Comparison of ENCODE assay signal across 24 cellular contexts in genomic region chr18:45336431-45336830, GRCh38.
"Had no signal": no experiment of that assay in that cellular context is flagged by ENCODE, and none has a peak within 500 bp of the region (broad histone marks: within the 10 kb centered on the region; RNA-seq: fewer than 3 reads in every experiment).

No MANE protein-coding gene starts in this region.

- DNase-seq: colonic mucosa; effector CD8-positive, alpha-beta T cell; foreskin fibroblast; heart left ventricle; left cardiac atrium; left lung; naive thymus-derived CD8-positive, alpha-beta T cell; occipital lobe; pancreas; right lobe of liver; small intestine; stimulated activated CD4-positive, alpha-beta T cell treated with anti-CD3 and anti-CD28 coated beads, Interleukin-12 subunit alpha, Interleukin-12 subunit beta, amount 100 ng/mL, for 4 hours; stimulated activated CD4-positive, alpha-beta T cell treated with anti-CD3 and anti-CD28 coated beads, Interleukin-2, amount 100 ng/mL, for 24 hours; stimulated activated CD4-positive, alpha-beta T cell treated with anti-CD3 and anti-CD28 coated beads, Interleukin-4, amount 100 ng/mL, for 24 hours; stimulated activated naive CD4-positive, alpha-beta T cell treated with Interleukin-2 at 50 U/mL for 16 hours; stomach; tibial artery had no signal

- H3K36me3 Mint-ChIP-seq: naive thymus-derived CD8-positive, alpha-beta T cell; stimulated activated effector memory CD8-positive, alpha-beta T cell treated with anti-CD3 and anti-CD28 coated beads, Interleukin-12 subunit alpha, Interleukin-12 subunit beta, amount 100 ng/mL, for 72 hours; type B pancreatic cell had no signal

- FAIRE-seq: endothelial cell of umbilical vein, pancreas, small intestine had no signal

- H3K27me3 ChIP-seq: colonic mucosa, gastroesophageal sphincter, hepatocyte, left lung, pancreas, right lobe of liver, stomach, tibial artery had no signal

- H3K4me3 Mint-ChIP-seq: central memory CD8-positive, alpha-beta T cell; dendritic cell treated with granulocyte-macrophage colony-stimulating factor and Interleukin-4, amounts not matched to agents 40 ng/mL and 50 ng/mL, for 4 days; naive thymus-derived CD8-positive, alpha-beta T cell; stimulated activated effector memory CD8-positive, alpha-beta T cell treated with anti-CD3 and anti-CD28 coated beads, Interleukin-12 subunit alpha, Interleukin-12 subunit beta, amount 100 ng/mL, for 72 hours; type B pancreatic cell had no signal

- H3K4me1 Mint-ChIP-seq: central memory CD8-positive, alpha-beta T cell; naive thymus-derived CD8-positive, alpha-beta T cell; stimulated activated effector memory CD8-positive, alpha-beta T cell treated with anti-CD3 and anti-CD28 coated beads, Interleukin-12 subunit alpha, Interleukin-12 subunit beta, amount 100 ng/mL, for 72 hours had no signal

- H3K27ac Mint-ChIP-seq: dendritic cell treated with granulocyte-macrophage colony-stimulating factor and Interleukin-4, amounts not matched to agents 40 ng/mL and 50 ng/mL, for 4 days; naive thymus-derived CD8-positive, alpha-beta T cell; stimulated activated effector memory CD8-positive, alpha-beta T cell treated with anti-CD3 and anti-CD28 coated beads, Interleukin-12 subunit alpha, Interleukin-12 subunit beta, amount 100 ng/mL, for 72 hours; type B pancreatic cell had no signal

- H3K79me2 ChIP-seq: hepatocyte had no signal

- H3K4me1 ChIP-seq: colonic mucosa, heart left ventricle, left lung, pancreas, right lobe of liver, stomach had no signal

- H3K9me3 Mint-ChIP-seq: central memory CD8-positive, alpha-beta T cell; dendritic cell treated with granulocyte-macrophage colony-stimulating factor and Interleukin-4, amounts not matched to agents 40 ng/mL and 50 ng/mL, for 4 days; stimulated activated effector memory CD8-positive, alpha-beta T cell treated with anti-CD3 and anti-CD28 coated beads, Interleukin-12 subunit alpha, Interleukin-12 subunit beta, amount 100 ng/mL, for 72 hours; type B pancreatic cell had no signal

- H3K9me3 ChIP-seq: colonic mucosa, gastroesophageal sphincter, heart left ventricle, left lung, pancreas, right lobe of liver, stomach, tibial artery had no signal

- H3K4me3 ChIP-seq: colonic mucosa, gastroesophageal sphincter, heart left ventricle, hepatocyte, left lung, pancreas, right lobe of liver, stomach, tibial artery had no signal

- H3K27ac ChIP-seq: colonic mucosa, gastroesophageal sphincter, heart left ventricle, hepatocyte, left lung, pancreas, right lobe of liver, stomach, tibial artery had no signal

- H2AFZ ChIP-seq: hepatocyte had no signal

- H3K36me3 ChIP-seq: colonic mucosa, gastroesophageal sphincter, heart left ventricle, left lung, pancreas, right lobe of liver, stomach, tibial artery had no signal

- H3K4me2 ChIP-seq: hepatocyte had no signal
